In the genomic region with DNA sequence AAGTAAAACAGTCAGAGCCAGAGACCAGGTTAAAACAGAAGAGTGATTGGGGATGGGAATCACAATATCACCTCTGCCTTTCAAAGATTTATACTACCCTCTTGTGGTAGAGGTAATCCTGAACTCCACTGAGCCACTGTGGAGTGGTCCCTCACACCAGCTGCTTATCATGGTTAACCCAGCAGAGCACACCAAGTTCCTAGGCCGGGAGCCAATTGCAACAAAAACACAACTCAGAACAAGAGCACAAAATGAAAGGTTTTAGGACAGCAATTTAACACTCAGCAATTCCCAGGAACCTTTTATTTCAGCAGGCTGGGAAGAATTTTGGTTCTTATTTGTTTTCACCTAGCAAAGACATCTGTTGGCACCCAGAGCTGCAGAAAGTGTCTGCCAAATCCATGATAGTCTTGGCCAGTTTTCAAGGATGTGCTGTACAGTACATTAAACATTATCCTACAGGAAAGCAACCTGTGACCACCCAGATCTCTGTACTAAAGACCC, we compare ENCODE assay signal across 9 cellular contexts.
DNase-seq lines count a peak whose midpoint lies in the region; ATAC-seq, FAIRE-seq and TF ChIP-seq lines count a peak whose summit lies in the region.
"Had no signal": no experiment of that assay in that cellular context is flagged by ENCODE, and none has a peak within 500 bp of the region (broad histone marks: within the 10 kb centered on the region; RNA-seq: fewer than 3 reads in every experiment).

No MANE protein-coding gene starts in this region.

- H4K20me1 ChIP-seq in astrocyte (ENCODE audit: insufficient read depth, low read length) = no peaks in the 10 kb centered on the region

- H3K79me2 ChIP-seq in astrocyte (ENCODE audit: insufficient read depth, low read length) = no peaks in the 10 kb centered on the region

- TF ChIP-seq CTCF in Calu3 (IDR thresholded peaks at IDR 0.05; ENCODE audit: unreplicated experiment) (peak; percentile 51), astrocyte (IDR thresholded peaks at IDR 0.05; ENCODE audit: insufficient read depth, low read depth, low read length) (peak; percentile 36), left lung (IDR thresholded peaks at IDR 0.05) (no peak)

- intact Hi-C loops in Calu3 (cut with micrococcal nuclease; ENCODE audit: unreplicated experiment) = loop anchor here (1.0 to 5.0 kb wide), 5 partner anchors 95 to 382 kb away; no protein-coding TSS in a partner anchor
- intact Hi-C loops in left lung (cut with DNase I) = no loop called here

- ATAC-seq in left lung (peak; percentile 68), HG03135 (IDR thresholded peaks at IDR 0.05; ENCODE audit: unreplicated experiment) (no peak), GM19328 (IDR thresholded peaks at IDR 0.05; ENCODE audit: unreplicated experiment) (no peak)

- no peak overlapping the region for H3K4me2 ChIP-seq in astrocyte (ENCODE audit: low read length)

- H3K4me3 Mint-ChIP-seq in Calu3 (ENCODE audit: low read depth, unreplicated experiment) (no peak overlapping the region), astrocyte (ENCODE audit: unreplicated experiment) (no peak overlapping the region)

- H3K4me3 ChIP-seq in astrocyte (ENCODE audit: insufficient read depth, low read depth, low read length) (no peak overlapping the region), left lung (no peak overlapping the region)
- H3K4me3 ChIP-seq: skin epidermis had no signal

- no peaks in the 10 kb centered on the region for H3K27me3 Mint-ChIP-seq in Calu3 (ENCODE audit: unreplicated experiment)
- H3K27me3 Mint-ChIP-seq in astrocyte (ENCODE audit: low read depth, unreplicated experiment) = no peaks in the 10 kb centered on the region

- no TSS peak for BruUV-seq in Calu3 (replicated peaks; lab: Mats Ljungman, UMichigan)

- CTCF ChIA-PET in Calu3 (lab: Charles Lee) = interaction anchor here (0.6 to 1.8 kb wide), 7 partner anchors 98 to 414 kb away, joined by 3 to 10 read pairs (median 7); no protein-coding TSS in a partner anchor

- H3K36me3 ChIP-seq in astrocyte (ENCODE audit: insufficient read depth, low read length) (no peaks in the 10 kb centered on the region), left lung (no peaks in the 10 kb centered on the region)

- H3K9me3 ChIP-seq in astrocyte (ENCODE audit: insufficient read depth, low read depth, low read length) (no peaks in the 10 kb centered on the region), left lung (no peaks in the 10 kb centered on the region)

- H3K27me3 ChIP-seq in astrocyte (ENCODE audit: insufficient read depth, low read length) (no peaks in the 10 kb centered on the region), left lung (no peaks in the 10 kb centered on the region)

- no peak overlapping the region for H3K9ac ChIP-seq in astrocyte (ENCODE audit: low read length)

- H3K27ac Mint-ChIP-seq in Calu3 (ENCODE audit: unreplicated experiment) (no peak overlapping the region), astrocyte (ENCODE audit: unreplicated experiment) (no peak overlapping the region)

- no peak overlapping the region for H3K27ac ChIP-seq in astrocyte (ENCODE audit: low read depth, low read length)
- no peak overlapping the region for H3K27ac ChIP-seq in left lung
- H3K27ac ChIP-seq: skin epidermis had no signal

- DNase-seq in Calu3 = peak; percentile 52
- DNase-seq in NCI-H1105 (lab: John Stamatoyannopoulos, UW) = peak; percentile 88
- DNase-seq in astrocyte (ENCODE audit: low read depth) = peak; percentile 51
- DNase-seq in left lung = no peak
- DNase-seq in T-helper 9 cell = no peak
- DNase-seq in NCI-H2107 treated with DMSO at 0.1 percent for 48 hours (lab: John Stamatoyannopoulos, UW; ENCODE audit: unreplicated experiment) = no peak

- H3K4me1 Mint-ChIP-seq in Calu3 (ENCODE audit: low read depth, unreplicated experiment) (peaks cover 17% of the 10 kb centered on the region), astrocyte (ENCODE audit: low read depth, unreplicated experiment) (no peaks in the 10 kb centered on the region)

- FAIRE-seq in astrocyte (lab: Jason Lieb, UNC) = no peak

- no peaks in the 10 kb centered on the region for H3K9me3 Mint-ChIP-seq in Calu3 (ENCODE audit: low read depth, unreplicated experiment)
- no peaks in the 10 kb centered on the region for H3K9me3 Mint-ChIP-seq in astrocyte (ENCODE audit: unreplicated experiment)

- H3K4me1 ChIP-seq in astrocyte (ENCODE audit: insufficient read depth, low read length) = no peaks in the 10 kb centered on the region
- H3K4me1 ChIP-seq in left lung = no peaks in the 10 kb centered on the region

- no peak overlapping the region for H2AFZ ChIP-seq in astrocyte (ENCODE audit: low read depth, low read length)

- H3K36me3 Mint-ChIP-seq in Calu3 (ENCODE audit: insufficient read depth, unreplicated experiment) (no peaks in the 10 kb centered on the region), astrocyte (ENCODE audit: low read depth, unreplicated experiment) (no peaks in the 10 kb centered on the region)

Comparison
In these comparisons a context has a peak if more than half of its experiments do, and no peak if none do; other contexts are left out.
1. DNase-seq: peak in Calu3 (single experiment), NCI-H1105 (single experiment) and astrocyte (single experiment); none in left lung (0 of 2), T-helper 9 cell (single experiment) and NCI-H2107 treated with DMSO at 0.1 percent for 48 hours (single experiment).
2. CTCF ChIP-seq: peak in Calu3 (single experiment) and astrocyte (single experiment); none in left lung (0 of 2).